Comparison of ENCODE assay signal across 11 cellular contexts in the genomic region with DNA sequence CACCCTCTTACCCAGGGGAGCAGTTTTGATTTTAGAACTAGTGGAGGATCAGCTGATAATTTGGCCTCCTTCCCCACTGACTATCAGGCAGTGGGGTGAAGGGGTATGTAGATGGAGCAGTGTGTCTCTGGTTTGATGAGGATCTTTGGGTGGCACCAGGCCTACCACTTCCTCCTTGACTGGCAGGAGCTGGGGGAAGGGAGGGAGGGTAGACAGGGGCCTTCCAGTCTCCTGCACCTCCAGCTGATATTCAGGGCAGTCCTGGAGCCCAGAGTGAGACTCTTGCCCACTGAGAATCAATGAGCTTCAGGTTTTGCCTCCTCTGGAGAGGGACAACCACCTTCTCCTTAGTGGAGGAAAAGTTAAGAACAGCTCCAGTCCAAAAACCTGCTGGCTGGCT. TPM values are rescaled to one million over a fixed set of nuclear protein-coding genes. Genes with fewer than 3 reads are reported as not detected.
DNase-seq lines count a peak whose midpoint lies in the region; ATAC-seq and TF ChIP-seq lines count a peak whose summit lies in the region.
"Had no signal": no experiment of that assay in that cellular context is flagged by ENCODE, and none has a peak within 500 bp of the region (broad histone marks: within the 10 kb centered on the region; RNA-seq: fewer than 3 reads in every experiment).

No MANE protein-coding gene starts in this region.

- no peak overlapping the region for H3K9ac ChIP-seq in PC-3 (ENCODE audit: low read length)

- ATAC-seq in upper lobe of right lung (peak; percentile 13), PC-3 (no peak)

- intact Hi-C loops in upper lobe of right lung (cut with DNase I) (no loop called here), PC-3 (cut with micrococcal nuclease) (no loop called here)

- no peaks in the 10 kb centered on the region for H3F3A ChIP-seq in PC-3 (ENCODE audit: low read length, unreplicated experiment)

- DNase-seq in stimulated activated CD4-positive, alpha-beta T cell treated with anti-CD3 and anti-CD28 coated beads, Interleukin-15, amount 100 ng/mL, for 24 hours: peak; percentile 39
- DNase-seq in stimulated activated CD4-positive, alpha-beta T cell treated with anti-CD3 and anti-CD28 coated beads, Interleukin-12 subunit alpha, Interleukin-12 subunit beta, amount 100 ng/mL, for 4 hours: no peak
- DNase-seq in activated CD4-positive, alpha-beta T cell treated with anti-CD3 and anti-CD28 coated beads for 48 hours: peak; percentile 37
- DNase-seq in islet precursor cell: peak; percentile 30
- no peak for DNase-seq in upper lobe of right lung
- no peak for DNase-seq in cerebellar cortex (ENCODE audit: low spot score)
- no peak for DNase-seq in HAP-1 (ENCODE audit: low spot score in 2 of 2)
- no peak for DNase-seq in PC-3
- DNase-seq: erythroblast, NCI-H69, occipital lobe had no signal

- H3K27ac ChIP-seq in upper lobe of right lung (peak overlapping the region; percentile 47), PC-3 (ENCODE audit: low read length) (no peak overlapping the region)

- CTCF ChIA-PET in PC-3 (lab: Charles Lee): no interaction called here

- H3K36me3 ChIP-seq in upper lobe of right lung: peaks cover 3% of the 10 kb centered on the region
- no peaks in the 10 kb centered on the region for H3K36me3 ChIP-seq in HAP-1 (replicated peaks)
- no peaks in the 10 kb centered on the region for H3K36me3 ChIP-seq in PC-3 (ENCODE audit: low read depth, low read length)

- no peak overlapping the region for H2AFZ ChIP-seq in PC-3 (ENCODE audit: low read length)

- POLR2A ChIA-PET in PC-3 (lab: Charles Lee; ENCODE audit: unreplicated experiment): no interaction called here

- H3K79me2 ChIP-seq in PC-3 (ENCODE audit: low read length): peaks cover 19% of the 10 kb centered on the region

- no peak overlapping the region for H3K4me2 ChIP-seq in PC-3 (ENCODE audit: low read length)

- no TSS peak for BruUV-seq in PC-3 (replicated peaks; lab: Mats Ljungman, UMichigan)

- H3K4me3 ChIP-seq in upper lobe of right lung: no peak overlapping the region
- H3K4me3 ChIP-seq in HAP-1: no peak overlapping the region
- no peak overlapping the region for H3K4me3 ChIP-seq in PC-3 (ENCODE audit: low read length)

- H4K20me1 ChIP-seq in PC-3 (ENCODE audit: low read length): no peaks in the 10 kb centered on the region

- H3K9me2 ChIP-seq in PC-3 (replicated peaks; ENCODE audit: low read length): no peaks in the 10 kb centered on the region

- no peaks in the 10 kb centered on the region for H3K27me3 ChIP-seq in upper lobe of right lung
- H3K27me3 ChIP-seq in HAP-1 (ENCODE audit: low read depth): no peaks in the 10 kb centered on the region
- H3K27me3 ChIP-seq in PC-3 (ENCODE audit: low read length): no peaks in the 10 kb centered on the region

- peaks cover 33% of the 10 kb centered on the region for H3K4me1 ChIP-seq in upper lobe of right lung
- H3K4me1 ChIP-seq in HAP-1: no peaks in the 10 kb centered on the region
- peaks cover 34% of the 10 kb centered on the region for H3K4me1 ChIP-seq in PC-3 (ENCODE audit: insufficient read depth, low read length)

- TF ChIP-seq CTCF in upper lobe of right lung (IDR thresholded peaks at IDR 0.05) (no peak), PC-3 (conservative IDR thresholded peaks at IDR 0.05; ENCODE audit: low read depth, low read length) (no peak)

- H3K9me3 ChIP-seq in upper lobe of right lung (no peaks in the 10 kb centered on the region), HAP-1 (no peaks in the 10 kb centered on the region), PC-3 (ENCODE audit: low read length) (no peaks in the 10 kb centered on the region)

- in situ Hi-C loops in HAP-1 (cut with MboI; ENCODE audit: low sequenced_read_pairs): no loop called here

RNA-seq across cellular contexts. Expression of a gene that starts 3.2 kb away (rescaled TPM):
- total RNA-seq in upper lobe of right lung (17.4 TPM), PC-3 (2014; rRNA removed) (37.3 and 42.8 TPM in 2 replicates)

RNA-seq across cellular contexts. Expression of a gene that starts 41.3 kb away (rescaled TPM):
- 31.3 TPM for total RNA-seq in upper lobe of right lung
- 17.9 and 20.8 TPM in 2 replicates for total RNA-seq in PC-3 (2014; rRNA removed)

RNA-seq across cellular contexts. Expression of a gene that starts 41.5 kb away (rescaled TPM):
- total RNA-seq in upper lobe of right lung: 31.6 TPM
- total RNA-seq in PC-3 (2014; rRNA removed): 24.5 and 26.2 TPM in 2 replicates

Comparison
In these comparisons a context has a peak if more than half of its experiments do, and no peak if none do; other contexts are left out.
1. DNase-seq: peak in stimulated activated CD4-positive, alpha-beta T cell treated with anti-CD3 and anti-CD28 coated beads, Interleukin-15, amount 100 ng/mL, for 24 hours (single experiment), activated CD4-positive, alpha-beta T cell treated with anti-CD3 and anti-CD28 coated beads for 48 hours (single experiment) and islet precursor cell (single experiment); none in stimulated activated CD4-positive, alpha-beta T cell treated with anti-CD3 and anti-CD28 coated beads, Interleukin-12 subunit alpha, Interleukin-12 subunit beta, amount 100 ng/mL, for 4 hours (single experiment), upper lobe of right lung (single experiment), cerebellar cortex (single experiment), HAP-1 (0 of 2) and PC-3 (single experiment).